11 cellular contexts compared by ENCODE assay signal in the genomic region with DNA sequence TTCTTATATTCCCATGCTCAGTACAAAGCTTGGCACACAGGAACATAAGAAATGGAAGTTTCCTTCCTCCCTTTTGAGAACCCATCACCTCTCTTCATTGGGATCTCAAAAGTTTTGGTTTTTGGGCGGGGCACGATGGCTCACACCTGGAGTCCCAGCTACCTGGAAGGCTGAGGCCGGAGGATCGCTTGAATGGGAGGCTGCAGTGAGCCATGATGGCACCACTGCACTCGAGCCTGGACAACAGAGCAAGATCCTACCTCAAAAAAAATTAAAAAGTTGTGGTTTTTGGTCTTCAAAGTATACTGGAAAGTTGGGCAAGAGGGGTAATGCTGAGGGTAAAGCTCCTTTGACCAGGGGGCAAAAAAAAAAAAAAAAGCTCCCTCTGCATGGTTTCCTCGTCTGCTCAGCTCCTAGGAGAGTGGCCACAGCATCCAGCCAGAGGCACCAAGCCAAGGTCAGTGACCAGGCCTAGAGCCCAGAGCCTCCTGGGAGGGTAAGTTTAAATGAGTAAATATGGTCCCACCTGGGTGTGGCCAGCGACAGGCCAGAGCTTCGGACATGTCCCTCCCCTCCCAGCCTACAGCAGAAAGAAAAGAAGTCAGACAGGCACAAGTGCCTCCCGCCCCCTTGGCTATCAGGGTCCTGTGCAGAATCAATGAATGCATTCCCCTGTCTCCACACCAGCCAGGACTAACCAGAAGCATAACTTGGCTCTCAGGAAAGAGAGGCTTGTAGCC. TPM values are rescaled to one million over a fixed set of nuclear protein-coding genes. Genes with fewer than 3 reads are reported as not detected.
DNase-seq lines count a peak whose midpoint lies in the region; ATAC-seq and TF ChIP-seq lines count a peak whose summit lies in the region.
"Had no signal": no experiment of that assay in that cellular context is flagged by ENCODE, and none has a peak within 500 bp of the region (broad histone marks: within the 10 kb centered on the region; RNA-seq: fewer than 3 reads in every experiment).

No MANE protein-coding gene starts in this region.

- no peak overlapping the region for H3K9ac ChIP-seq in skeletal muscle satellite cell (ENCODE audit: low read depth, low read length)

- peaks cover 75% of the 10 kb centered on the region for H3K79me2 ChIP-seq in GM23338 (replicated peaks; ENCODE audit: insufficient read depth)

- peaks cover 9% of the 10 kb centered on the region for H3K27me3 Mint-ChIP-seq in GM23338 (ENCODE audit: insufficient read depth, low read depth, poor library complexity)
- no peaks in the 10 kb centered on the region for H3K27me3 Mint-ChIP-seq in activated CD8-positive, alpha-beta T cell treated with anti-CD3 and anti-CD28 coated beads, Interleukin-2, amount 10 ng/mL, durations not matched to agents 7 days and 5 days (ENCODE audit: low read depth)

- peaks cover 6% of the 10 kb centered on the region; the same call in 2 of the 3 replicates for H3K36me3 Mint-ChIP-seq in GM23338 (ENCODE audit: low read depth)
- peaks cover 31% of the 10 kb centered on the region for H3K36me3 Mint-ChIP-seq in activated CD8-positive, alpha-beta T cell treated with anti-CD3 and anti-CD28 coated beads, Interleukin-2, amount 10 ng/mL, durations not matched to agents 7 days and 5 days (ENCODE audit: low read depth)

- POLR2A ChIA-PET in activated CD8-positive, alpha-beta T cell treated with anti-CD3 and anti-CD28 coated beads, Interleukin-2, amount 10 ng/mL, durations not matched to agents 7 days and 5 days (lab: Charles Lee), result interaction anchor here (0.8 to 7.9 kb wide), 3 partner anchors 9 to 15 kb away, joined by 3 to 143 read pairs (median 4); no protein-coding TSS in a partner anchor

- intact Hi-C loops in left ventricle myocardium superior (cut with micrococcal nuclease), result no loop called here

- peak overlapping the region; percentile 30; the same call in 2 of the 3 replicates for H3K4me3 Mint-ChIP-seq in GM23338
- H3K4me3 Mint-ChIP-seq in activated CD8-positive, alpha-beta T cell treated with anti-CD3 and anti-CD28 coated beads, Interleukin-2, amount 10 ng/mL, durations not matched to agents 7 days and 5 days, result no peak overlapping the region

- H3K27ac ChIP-seq in GM23338 (ENCODE audit: low read depth), result no peak overlapping the region; the same call in 1 of the 2 replicates
- H3K27ac ChIP-seq: epithelial cell of prostate had no signal

- no peak overlapping the region for H3K4me3 ChIP-seq in GM23338
- peak overlapping the region; percentile 50 for H3K4me3 ChIP-seq in skeletal muscle satellite cell (ENCODE audit: low read length)

- ATAC-seq in GM23338 (no peak), left ventricle myocardium superior (peak; percentile 8), HG03039 (IDR thresholded peaks at IDR 0.05; ENCODE audit: unreplicated experiment) (no peak), HG03520 (IDR thresholded peaks at IDR 0.05; ENCODE audit: unreplicated experiment) (no peak), GM19397 (IDR thresholded peaks at IDR 0.05; ENCODE audit: unreplicated experiment) (no peak)
- no peak for ATAC-seq in activated CD8-positive, alpha-beta T cell treated with anti-CD3 and anti-CD28 coated beads, Interleukin-2, amount 10 ng/mL, durations not matched to agents 7 days and 5 days

- CTCF ChIA-PET in activated CD8-positive, alpha-beta T cell treated with anti-CD3 and anti-CD28 coated beads, Interleukin-2, amount 10 ng/mL, durations not matched to agents 7 days and 5 days (lab: Charles Lee), result interaction anchor here (1.8 to 10.8 kb wide), 2 partner anchors 12 to 110 kb away, joined by 5 to 207 read pairs; no protein-coding TSS in a partner anchor

- H3K4me1 ChIP-seq in GM23338 (ENCODE audit: insufficient read depth) (peaks cover 67% of the 10 kb centered on the region), skeletal muscle satellite cell (ENCODE audit: control insufficient read depth, insufficient read depth, low read length) (peaks cover 72% of the 10 kb centered on the region)

- no peak overlapping the region for H2AFZ ChIP-seq in GM23338

- no peaks in the 10 kb centered on the region for H3K9me3 ChIP-seq in skeletal muscle satellite cell (replicated peaks; ENCODE audit: low read length)
- H3K9me3 ChIP-seq: pancreas had no signal

- H3K9me3 Mint-ChIP-seq in GM23338, result no peaks in the 10 kb centered on the region
- H3K9me3 Mint-ChIP-seq in activated CD8-positive, alpha-beta T cell treated with anti-CD3 and anti-CD28 coated beads, Interleukin-2, amount 10 ng/mL, durations not matched to agents 7 days and 5 days (ENCODE audit: insufficient read depth), result no peaks in the 10 kb centered on the region

- no peaks in the 10 kb centered on the region for H3K9me2 ChIP-seq in GM23338 (ENCODE audit: insufficient read depth)

- H3K36me3 ChIP-seq in GM23338 (ENCODE audit: insufficient read depth) (no peaks in the 10 kb centered on the region), skeletal muscle satellite cell (ENCODE audit: insufficient read depth, low read length) (peaks cover 7% of the 10 kb centered on the region)
- H3K36me3 ChIP-seq: pancreas had no signal

- H3K27ac Mint-ChIP-seq in GM23338, result no peak overlapping the region
- peak overlapping the region; percentile 0 for H3K27ac Mint-ChIP-seq in activated CD8-positive, alpha-beta T cell treated with anti-CD3 and anti-CD28 coated beads, Interleukin-2, amount 10 ng/mL, durations not matched to agents 7 days and 5 days

- no peak for TF ChIP-seq CTCF in GM23338 (conservative IDR thresholded peaks at IDR 0.05; ENCODE audit: low read depth in 2 of 2)

- H3K4me1 Mint-ChIP-seq in GM23338, result peaks cover 80% of the 10 kb centered on the region
- H3K4me1 Mint-ChIP-seq in activated CD8-positive, alpha-beta T cell treated with anti-CD3 and anti-CD28 coated beads, Interleukin-2, amount 10 ng/mL, durations not matched to agents 7 days and 5 days (ENCODE audit: low read depth), result peaks cover 85% of the 10 kb centered on the region

- H3K4me2 ChIP-seq in GM23338, result no peak overlapping the region
- peak overlapping the region; percentile 92 for H3K4me2 ChIP-seq in skeletal muscle satellite cell (ENCODE audit: low read length)

- DNase-seq in GM23338 (ENCODE audit: low spot score), result no peak
- no peak for DNase-seq in activated CD8-positive, alpha-beta T cell treated with anti-CD3 and anti-CD28 coated beads, Interleukin-2, amount 10 ng/mL, durations not matched to agents 7 days and 5 days
- peak; percentile 85 for DNase-seq in left ventricle myocardium superior
- DNase-seq in NCI-H1105 treated with DMSO at 0.1 percent for 48 hours (lab: John Stamatoyannopoulos, UW), result no peak
- DNase-seq: NCI-H2171 had no signal

- peaks cover 4% of the 10 kb centered on the region for H3F3A ChIP-seq in GM23338 (replicated peaks; ENCODE audit: low read depth)

- no peaks in the 10 kb centered on the region for H3K27me3 ChIP-seq in GM23338 (ENCODE audit: insufficient read depth)
- H3K27me3 ChIP-seq in skeletal muscle satellite cell (ENCODE audit: control insufficient read depth, insufficient read depth, low read length), result no peaks in the 10 kb centered on the region
- H3K27me3 ChIP-seq: pancreas had no signal

- peaks cover 11% of the 10 kb centered on the region for H4K20me1 ChIP-seq in GM23338 (replicated peaks; ENCODE audit: insufficient read depth)

TF ChIP-seq in GM23338, 12 proteins besides CTCF, POLR2A, EP300 and RAD21:
- no peak for TF ChIP-seq POLR2AphosphoS5 (IDR thresholded peaks at IDR 0.05; ENCODE audit: low read depth)
- TF ChIP-seq ZNF331 (CRISPR knock-in tag; IDR thresholded peaks at IDR 0.05; ENCODE audit: low read depth), result no peak
- TF ChIP-seq, protein P1, sequence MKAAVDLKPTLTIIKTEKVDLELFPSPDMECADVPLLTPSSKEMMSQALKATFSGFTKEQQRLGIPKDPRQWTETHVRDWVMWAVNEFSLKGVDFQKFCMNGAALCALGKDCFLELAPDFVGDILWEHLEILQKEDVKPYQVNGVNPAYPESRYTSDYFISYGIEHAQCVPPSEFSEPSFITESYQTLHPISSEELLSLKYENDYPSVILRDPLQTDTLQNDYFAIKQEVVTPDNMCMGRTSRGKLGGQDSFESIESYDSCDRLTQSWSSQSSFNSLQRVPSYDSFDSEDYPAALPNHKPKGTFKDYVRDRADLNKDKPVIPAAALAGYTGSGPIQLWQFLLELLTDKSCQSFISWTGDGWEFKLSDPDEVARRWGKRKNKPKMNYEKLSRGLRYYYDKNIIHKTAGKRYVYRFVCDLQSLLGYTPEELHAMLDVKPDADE (IDR thresholded peaks at IDR 0.05), result no peak

RNA-seq across cellular contexts. Expression of a gene that starts 5.0 kb away (rescaled TPM):
- total RNA-seq in GM23338 (2014; rRNA removed; shearing (Covaris generic)), result 9.7 and 15.5 TPM in 2 replicates
- 10.4 and 10.6 TPM in 2 replicates for polyA plus RNA-seq in GM23338 (2016; fragmentation: Nextera tagmentation; extraction: Ambion mirVana)
- 10 to 100 TPM; 34.8 to 40.1 TPM for total RNA-seq in activated CD8-positive, alpha-beta T cell treated with anti-CD3 and anti-CD28 coated beads, Interleukin-2, amount 10 ng/mL, durations not matched to agents 7 days and 5 days
- total RNA-seq in left ventricle myocardium superior, result 116 TPM
- total RNA-seq in skeletal muscle satellite cell (2012; rRNA removed), result 7.9 and 12.0 TPM in 2 replicates
